7 cellular contexts compared by ENCODE assay signal in genomic region chr4:117134386-117134785, GRCh38. TPM values are rescaled to one million over a fixed set of nuclear protein-coding genes. Genes with fewer than 3 reads are reported as not detected.
DNase-seq lines count a peak whose midpoint lies in the region; ATAC-seq and TF ChIP-seq lines count a peak whose summit lies in the region.

No MANE protein-coding gene starts in this region.

- H3K27ac Mint-ChIP-seq in activated CD4-positive, alpha-beta T cell treated with anti-CD3 and anti-CD28 coated beads, Interleukin-2, amount 10 ng/mL, durations not matched to agents 24 days and 14 days, result no peak overlapping the region

- DNase-seq in M059J (ENCODE audit: low read depth) (peak; percentile 56), iPS-NIHi7 (ENCODE audit: extremely low spot score) (peak; percentile 64)
- no peak for DNase-seq in activated CD4-positive, alpha-beta T cell treated with anti-CD3 and anti-CD28 coated beads, Interleukin-2, amount 10 ng/mL, durations not matched to agents 24 days and 14 days

- no peaks in the 10 kb centered on the region for H3K36me3 Mint-ChIP-seq in activated CD4-positive, alpha-beta T cell treated with anti-CD3 and anti-CD28 coated beads, Interleukin-2, amount 10 ng/mL, durations not matched to agents 24 days and 14 days (ENCODE audit: low read depth)

- H3K4me3 Mint-ChIP-seq in activated CD4-positive, alpha-beta T cell treated with anti-CD3 and anti-CD28 coated beads, Interleukin-2, amount 10 ng/mL, durations not matched to agents 24 days and 14 days, result no peak overlapping the region

- H3K4me1 Mint-ChIP-seq in activated CD4-positive, alpha-beta T cell treated with anti-CD3 and anti-CD28 coated beads, Interleukin-2, amount 10 ng/mL, durations not matched to agents 24 days and 14 days, result no peaks in the 10 kb centered on the region

- ATAC-seq in GM18511 (IDR thresholded peaks at IDR 0.05; ENCODE audit: unreplicated experiment) (peak; percentile 80), HG03354 (IDR thresholded peaks at IDR 0.05; ENCODE audit: poor library complexity, severe bottlenecking, unreplicated experiment) (no peak), GM18907 (IDR thresholded peaks at IDR 0.05; ENCODE audit: unreplicated experiment) (no peak)

- intact Hi-C loops in activated CD4-positive, alpha-beta T cell treated with anti-CD3 and anti-CD28 coated beads, Interleukin-2, amount 10 ng/mL, durations not matched to agents 24 days and 14 days (cut with micrococcal nuclease), result no loop called here

- no peak overlapping the region for H3K4me3 ChIP-seq in WI38 (ENCODE audit: low read depth, low read length)

- no peaks in the 10 kb centered on the region for H3K27me3 Mint-ChIP-seq in activated CD4-positive, alpha-beta T cell treated with anti-CD3 and anti-CD28 coated beads, Interleukin-2, amount 10 ng/mL, durations not matched to agents 24 days and 14 days

- TF ChIP-seq CTCF in WI38 (IDR thresholded peaks at IDR 0.05; ENCODE audit: low read depth, low read length), result peak; percentile 35; the same call in 1 of the 2 replicates

- no peaks in the 10 kb centered on the region for H3K9me3 Mint-ChIP-seq in activated CD4-positive, alpha-beta T cell treated with anti-CD3 and anti-CD28 coated beads, Interleukin-2, amount 10 ng/mL, durations not matched to agents 24 days and 14 days

RNA-seq across cellular contexts. Expression of gene TRAM1L1, which starts 49.0 kb away (rescaled TPM):
- 0.66 and 1.2 TPM in 2 replicates for total RNA-seq in M059J (2014; rRNA removed; shearing (Covaris generic))
- total RNA-seq in activated CD4-positive, alpha-beta T cell treated with anti-CD3 and anti-CD28 coated beads, Interleukin-2, amount 10 ng/mL, durations not matched to agents 24 days and 14 days, result not detected in 2 replicates
